9 cellular contexts compared by ENCODE assay signal in genomic region chr19:34964598-34964997, GRCh38. TPM values are rescaled to one million over a fixed set of nuclear protein-coding genes. Genes with fewer than 3 reads are reported as not detected.
DNase-seq lines count a peak whose midpoint lies in the region; ATAC-seq lines count a peak whose summit lies in the region.
"Had no signal": no experiment of that assay in that cellular context is flagged by ENCODE, and none has a peak within 500 bp of the region (broad histone marks: within the 10 kb centered on the region; RNA-seq: fewer than 3 reads in every experiment).

No MANE protein-coding gene starts in this region.

- no peak overlapping the region for H3K27ac Mint-ChIP-seq in activated naive CD4-positive, alpha-beta T cell treated with anti-CD3 and anti-CD28 coated beads for 36 hours
- H3K27ac Mint-ChIP-seq in activated CD4-positive, alpha-beta memory T cell treated with anti-CD3 and anti-CD28 coated beads, Interleukin-2, amount 10 ng/mL, durations not matched to agents 7 days and 5 days = no peak overlapping the region
- H3K27ac Mint-ChIP-seq in immature natural killer cell = peak overlapping the region in 2 of 6 donors; percentile 46 to 67

- no peak for DNase-seq in activated naive CD4-positive, alpha-beta T cell treated with anti-CD3 and anti-CD28 coated beads for 36 hours
- no peak for DNase-seq in activated naive CD4-positive, alpha-beta T cell treated with anti-CD3 and anti-CD28 coated beads, Interleukin-2, amount 50 U/mL, for 16 hours
- DNase-seq in activated CD4-positive, alpha-beta memory T cell treated with anti-CD3 and anti-CD28 coated beads, Interleukin-2, amount 10 ng/mL, durations not matched to agents 7 days and 5 days = no peak
- no peak for DNase-seq in immature natural killer cell
- no peak for DNase-seq in NCI-H2171 (lab: John Stamatoyannopoulos, UW)
- DNase-seq in RPMI8226 = no peak
- DNase-seq: NCI-H1930 had no signal

- H3K4me3 Mint-ChIP-seq in activated naive CD4-positive, alpha-beta T cell treated with anti-CD3 and anti-CD28 coated beads for 36 hours = peak overlapping the region; percentile 63
- peak overlapping the region; percentile 93 for H3K4me3 Mint-ChIP-seq in activated CD4-positive, alpha-beta memory T cell treated with anti-CD3 and anti-CD28 coated beads, Interleukin-2, amount 10 ng/mL, durations not matched to agents 7 days and 5 days
- peak overlapping the region; percentile 69 to 83 (median 79) for H3K4me3 Mint-ChIP-seq in immature natural killer cell

- peaks cover 21% of the 10 kb centered on the region for H3K4me1 Mint-ChIP-seq in activated naive CD4-positive, alpha-beta T cell treated with anti-CD3 and anti-CD28 coated beads for 36 hours (ENCODE audit: low read depth)
- H3K4me1 Mint-ChIP-seq in activated CD4-positive, alpha-beta memory T cell treated with anti-CD3 and anti-CD28 coated beads, Interleukin-2, amount 10 ng/mL, durations not matched to agents 7 days and 5 days = peaks cover 29% of the 10 kb centered on the region
- H3K4me1 Mint-ChIP-seq in immature natural killer cell = peaks cover 31 to 36% of the 10 kb centered on the region in 2 donors

- peaks cover 55% of the 10 kb centered on the region for H3K9me3 Mint-ChIP-seq in activated naive CD4-positive, alpha-beta T cell treated with anti-CD3 and anti-CD28 coated beads for 36 hours
- H3K9me3 Mint-ChIP-seq in activated CD4-positive, alpha-beta memory T cell treated with anti-CD3 and anti-CD28 coated beads, Interleukin-2, amount 10 ng/mL, durations not matched to agents 7 days and 5 days = peaks cover 61% of the 10 kb centered on the region
- peaks cover 30 to 42% (median 37%) of the 10 kb centered on the region in 6 donors for H3K9me3 Mint-ChIP-seq in immature natural killer cell

- POLR2A ChIA-PET in activated CD4-positive, alpha-beta memory T cell treated with anti-CD3 and anti-CD28 coated beads, Interleukin-2, amount 10 ng/mL, durations not matched to agents 7 days and 5 days (lab: Charles Lee) = interaction anchor here (2.9 to 3.6 kb wide), 2 partner anchors 36 to 38 kb away, joined by 7 to 15 read pairs; partner anchors contain the start of genes GRAMD1A and ZNF30

- H3K4me1 ChIP-seq in subcutaneous abdominal adipose tissue (ENCODE audit: control insufficient read depth in 5 of 5, insufficient read depth in 5 of 5, low read length in 5 of 5) = peaks cover 0 to 27% (median 26%) of the 10 kb centered on the region in 5 donors

- no peak overlapping the region for H3K27ac ChIP-seq in subcutaneous abdominal adipose tissue (ENCODE audit: low read depth, low read length)

- peak overlapping the region in 1 of 5 donors; percentile 67 for H3K9ac ChIP-seq in subcutaneous abdominal adipose tissue (ENCODE audit: low read length in 5 of 5)

- CTCF ChIA-PET in activated naive CD4-positive, alpha-beta T cell treated with anti-CD3 and anti-CD28 coated beads for 36 hours (lab: Charles Lee) = no interaction called here
- CTCF ChIA-PET in activated CD4-positive, alpha-beta memory T cell treated with anti-CD3 and anti-CD28 coated beads, Interleukin-2, amount 10 ng/mL, durations not matched to agents 7 days and 5 days (lab: Charles Lee) = interaction anchor here (1.4 kb wide), 1 partner anchor 80 kb away, joined by 3 read pairs; no protein-coding TSS in a partner anchor

- H3K27me3 Mint-ChIP-seq in activated naive CD4-positive, alpha-beta T cell treated with anti-CD3 and anti-CD28 coated beads for 36 hours (ENCODE audit: low read depth) = no peaks in the 10 kb centered on the region
- no peaks in the 10 kb centered on the region for H3K27me3 Mint-ChIP-seq in activated CD4-positive, alpha-beta memory T cell treated with anti-CD3 and anti-CD28 coated beads, Interleukin-2, amount 10 ng/mL, durations not matched to agents 7 days and 5 days
- H3K27me3 Mint-ChIP-seq in immature natural killer cell (ENCODE audit: low read depth in 3 of 3) = peaks cover 2 to 8% (median 5%) of the 10 kb centered on the region in 3 donors

- peaks cover 9 to 27% (median 25%) of the 10 kb centered on the region in 5 donors for H3K9me3 ChIP-seq in subcutaneous abdominal adipose tissue (ENCODE audit: control insufficient read depth in 5 of 5, low read length in 5 of 5)

- H3K4me3 ChIP-seq in subcutaneous abdominal adipose tissue (ENCODE audit: low read depth in 1 of 5, low read length in 5 of 5) = peak overlapping the region in 4 of 5 donors; percentile 41 to 89 (median 84)

- ATAC-seq in HG02798 (IDR thresholded peaks at IDR 0.05; ENCODE audit: poor library complexity, unreplicated experiment) = no peak

- H3K27me3 ChIP-seq in subcutaneous abdominal adipose tissue (ENCODE audit: control insufficient read depth in 5 of 5, insufficient read depth in 4 of 5, low read length in 5 of 5) = no peaks in the 10 kb centered on the region

- H3K36me3 ChIP-seq in subcutaneous abdominal adipose tissue (ENCODE audit: control insufficient read depth in 5 of 5, insufficient read depth in 5 of 5, low read length in 5 of 5) = peaks cover 0 to 17% (median 15%) of the 10 kb centered on the region in 5 donors

- intact Hi-C loops in activated naive CD4-positive, alpha-beta T cell treated with anti-CD3 and anti-CD28 coated beads for 36 hours (cut with micrococcal nuclease) = loop anchor here (1.0 to 10.0 kb wide), 2 partner anchors 38 to 190 kb away; partner anchors contain the start of genes ZNF30 and ZNF599

- H3K36me3 Mint-ChIP-seq in activated naive CD4-positive, alpha-beta T cell treated with anti-CD3 and anti-CD28 coated beads for 36 hours (ENCODE audit: low read depth) = peaks cover 41% of the 10 kb centered on the region
- H3K36me3 Mint-ChIP-seq in activated CD4-positive, alpha-beta memory T cell treated with anti-CD3 and anti-CD28 coated beads, Interleukin-2, amount 10 ng/mL, durations not matched to agents 7 days and 5 days (ENCODE audit: low read depth) = peaks cover 46% of the 10 kb centered on the region
- H3K36me3 Mint-ChIP-seq in immature natural killer cell = peaks cover 34 to 38% (median 37%) of the 10 kb centered on the region in 3 donors

RNA-seq across cellular contexts. Expression of gene ZNF792, which starts 0.6 kb away (rescaled TPM):
- 1 to 10 TPM; 3.1 to 3.5 TPM for total RNA-seq in activated naive CD4-positive, alpha-beta T cell treated with anti-CD3 and anti-CD28 coated beads for 36 hours
- total RNA-seq in activated CD4-positive, alpha-beta memory T cell treated with anti-CD3 and anti-CD28 coated beads, Interleukin-2, amount 10 ng/mL, durations not matched to agents 7 days and 5 days = 10 to 100 TPM; 18.3 to 18.9 TPM
- 10 to 100 TPM in 2 of 3 donors, 1 to 10 TPM in 1; 8.4 to 17.2 (median 10.6) TPM for polyA plus RNA-seq in immature natural killer cell

RNA-seq across cellular contexts. Expression of gene GRAMD1A, which starts 35.5 kb away (rescaled TPM):
- 100 to 1,000 TPM; 117 to 125 TPM for total RNA-seq in activated naive CD4-positive, alpha-beta T cell treated with anti-CD3 and anti-CD28 coated beads for 36 hours
- total RNA-seq in activated CD4-positive, alpha-beta memory T cell treated with anti-CD3 and anti-CD28 coated beads, Interleukin-2, amount 10 ng/mL, durations not matched to agents 7 days and 5 days = 100 to 1,000 TPM in 1 of 2 experiments, 10 to 100 TPM in 1; 98.2 to 106 TPM
- polyA plus RNA-seq in immature natural killer cell = 10 to 100 TPM in 1 of 3 donors, 1 to 10 TPM in 2; 6.7 to 19.1 (median 7.8) TPM

RNA-seq across cellular contexts. Expression of gene ZNF30, which starts 37.9 kb away (rescaled TPM):
- total RNA-seq in activated naive CD4-positive, alpha-beta T cell treated with anti-CD3 and anti-CD28 coated beads for 36 hours = 1 to 10 TPM; 4.4 to 5.5 TPM
- 1 to 10 TPM; 2.8 to 3.1 TPM for total RNA-seq in activated CD4-positive, alpha-beta memory T cell treated with anti-CD3 and anti-CD28 coated beads, Interleukin-2, amount 10 ng/mL, durations not matched to agents 7 days and 5 days
- polyA plus RNA-seq in immature natural killer cell = 1 to 10 TPM; 3.7 to 6.2 (median 4.7) TPM

Comparison
In these comparisons a context has a peak if more than half of its experiments do, and no peak if none do; other contexts are left out.
1. RNA of gene ZNF792, which starts 0.6 kb away (total RNA-seq): 18.3 to 18.9 TPM in activated CD4-positive, alpha-beta memory T cell treated with anti-CD3 and anti-CD28 coated beads, Interleukin-2, amount 10 ng/mL, durations not matched to agents 7 days and 5 days; 3.1 to 3.5 TPM in activated naive CD4-positive, alpha-beta T cell treated with anti-CD3 and anti-CD28 coated beads for 36 hours; every median in the first group is over 4 times any median in the second.
2. Peak in every context shown above with its lines, with median percentiles within 50 percentile points of each other: H3K4me3 Mint-ChIP-seq.